12 cellular contexts compared by ENCODE assay signal in the genomic region with DNA sequence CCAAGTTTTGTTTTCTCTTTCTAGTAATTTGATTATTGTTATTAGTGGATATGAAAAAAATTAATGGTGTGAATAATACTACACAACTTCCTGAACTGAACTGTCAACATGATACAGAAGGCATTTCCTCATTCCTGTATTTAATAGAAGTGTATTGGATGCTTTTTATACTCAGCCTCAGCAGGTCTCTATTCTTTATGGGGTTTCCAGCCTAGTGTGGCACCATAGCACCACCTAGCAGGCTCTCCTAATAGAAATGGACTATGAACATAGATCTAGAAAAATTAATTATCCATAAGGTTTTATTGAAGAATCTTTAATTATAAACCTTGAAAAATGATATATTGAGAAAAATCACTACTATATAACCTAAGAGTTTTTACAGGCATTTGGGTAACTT.
A peak's percentile ranks its signal among the peaks of the same experiment; 100 is the strongest.
DNase-seq lines count a peak whose midpoint lies in the region; ATAC-seq and TF ChIP-seq lines count a peak whose summit lies in the region.
"Had no signal": no experiment of that assay in that cellular context is flagged by ENCODE, and none has a peak within 500 bp of the region (broad histone marks: within the 10 kb centered on the region; RNA-seq: fewer than 3 reads in every experiment).

No MANE protein-coding gene starts in this region.

- no peaks in the 10 kb centered on the region for H3K27me3 Mint-ChIP-seq in activated T-cell treated with anti-CD3 and anti-CD28 coated beads, Interleukin-2, amount 50 U/mL, for 24 hours
- H3K27me3 Mint-ChIP-seq: central memory CD8-positive, alpha-beta T cell; stimulated activated naive CD8-positive, alpha-beta T cell treated with anti-CD3 and anti-CD28 coated beads, Interleukin-15, Interleukin-2, amounts not matched to agents 100 ng/mL and 50 ng/mL, for 24 hours had no signal

- ATAC-seq in HG03520 (IDR thresholded peaks at IDR 0.05; ENCODE audit: unreplicated experiment) = no peak

- no peak overlapping the region for H3K27ac Mint-ChIP-seq in activated T-cell treated with anti-CD3 and anti-CD28 coated beads, Interleukin-2, amount 50 U/mL, for 24 hours
- H3K27ac Mint-ChIP-seq: nephron progenitor cell; stimulated activated naive CD8-positive, alpha-beta T cell treated with anti-CD3 and anti-CD28 coated beads, Interleukin-15, Interleukin-2, amounts not matched to agents 100 ng/mL and 50 ng/mL, for 24 hours had no signal

- DNase-seq in AG10803 (ENCODE audit: low read depth) (peak; percentile 54), amniotic epithelial cell (ENCODE audit: low read depth) (peak; percentile 48), left kidney (ENCODE audit: low read depth, low spot score) (peak; percentile 27), T-helper 2 cell (no peak)
- DNase-seq in stimulated activated CD8-positive, alpha-beta memory T cell treated with anti-CD3 and anti-CD28 coated beads, Interleukin-4, amount 100 ng/mL, for 48 hours = no peak
- DNase-seq in activated T-cell treated with anti-CD3 and anti-CD28 coated beads, Interleukin-2, amount 50 U/mL, for 24 hours = no peak
- DNase-seq: nephron progenitor cell had no signal

- peaks cover 4% of the 10 kb centered on the region for H3K9me3 Mint-ChIP-seq in activated T-cell treated with anti-CD3 and anti-CD28 coated beads, Interleukin-2, amount 50 U/mL, for 24 hours
- H3K9me3 Mint-ChIP-seq: nephron progenitor cell had no signal

- no peak overlapping the region for H3K4me3 ChIP-seq in AG10803 (ENCODE audit: low read length)
- H3K4me3 ChIP-seq: SK-N-MC had no signal

- no peak overlapping the region for H3K4me3 Mint-ChIP-seq in activated T-cell treated with anti-CD3 and anti-CD28 coated beads, Interleukin-2, amount 50 U/mL, for 24 hours
- H3K4me3 Mint-ChIP-seq: central memory CD8-positive, alpha-beta T cell; nephron progenitor cell; stimulated activated naive CD8-positive, alpha-beta T cell treated with anti-CD3 and anti-CD28 coated beads, Interleukin-15, Interleukin-2, amounts not matched to agents 100 ng/mL and 50 ng/mL, for 24 hours had no signal

- no peaks in the 10 kb centered on the region for H3K36me3 Mint-ChIP-seq in activated T-cell treated with anti-CD3 and anti-CD28 coated beads, Interleukin-2, amount 50 U/mL, for 24 hours (ENCODE audit: low read depth)

- H3K4me1 Mint-ChIP-seq in activated T-cell treated with anti-CD3 and anti-CD28 coated beads, Interleukin-2, amount 50 U/mL, for 24 hours (ENCODE audit: low read depth) = no peaks in the 10 kb centered on the region
- H3K4me1 Mint-ChIP-seq: central memory CD8-positive, alpha-beta T cell; nephron progenitor cell had no signal

- peak; percentile 67 for TF ChIP-seq CTCF in AG10803 (conservative IDR thresholded peaks at IDR 0.05; ENCODE audit: low read length)
- peak; percentile 22; the same call in 1 of the 2 replicates for TF ChIP-seq CTCF in LNCAP (IDR thresholded peaks at IDR 0.05)

Comparison
In these comparisons a context has a peak if more than half of its experiments do, and no peak if none do; other contexts are left out.
1. DNase-seq: peak in AG10803 (single experiment), amniotic epithelial cell (single experiment) and left kidney (single experiment); none in stimulated activated CD8-positive, alpha-beta memory T cell treated with anti-CD3 and anti-CD28 coated beads, Interleukin-4, amount 100 ng/mL, for 48 hours (single experiment), activated T-cell treated with anti-CD3 and anti-CD28 coated beads, Interleukin-2, amount 50 U/mL, for 24 hours (single experiment) and T-helper 2 cell (0 of 5).